In the genomic region with DNA sequence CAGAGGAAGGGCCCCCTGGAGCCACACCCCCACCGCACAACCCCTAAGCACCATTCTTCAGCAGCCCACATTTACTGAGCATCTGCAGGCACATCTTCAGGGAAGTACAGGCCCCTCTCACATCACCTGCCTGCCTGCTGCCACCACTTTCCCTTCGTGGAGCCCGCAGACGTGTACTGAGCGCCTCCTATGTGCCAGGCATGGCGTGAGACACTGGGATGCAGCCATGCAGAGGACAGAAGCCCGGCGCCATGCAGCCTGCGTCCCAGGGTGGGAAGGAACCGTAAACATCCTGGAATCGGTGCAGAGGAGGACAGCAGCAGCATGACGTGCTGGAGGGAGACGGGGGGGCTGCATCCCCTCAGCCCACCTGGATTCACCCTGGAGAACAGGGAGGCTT, we compare ENCODE assay signal across 17 cellular contexts.
A peak's percentile ranks its signal among the peaks of the same experiment; 100 is the strongest.
DNase-seq lines count a peak whose midpoint lies in the region; ATAC-seq and TF ChIP-seq lines count a peak whose summit lies in the region.
"Had no signal": no experiment of that assay in that cellular context is flagged by ENCODE, and none has a peak within 500 bp of the region (broad histone marks: within the 10 kb centered on the region; RNA-seq: fewer than 3 reads in every experiment).

No MANE protein-coding gene starts in this region.

- no peak overlapping the region for H2AFZ ChIP-seq in MM.1S (ENCODE audit: low read length)

- H4K20me1 ChIP-seq in MM.1S (ENCODE audit: insufficient read depth, low read length), result no peaks in the 10 kb centered on the region

- no peaks in the 10 kb centered on the region for H3K9me3 Mint-ChIP-seq in activated naive CD4-positive, alpha-beta T cell treated with anti-CD3 and anti-CD28 coated beads for 36 hours
- H3K9me3 Mint-ChIP-seq in mesothelial cell of epicardium, result no peaks in the 10 kb centered on the region
- H3K9me3 Mint-ChIP-seq: activated CD4-positive, alpha-beta T cell treated with anti-CD3 and anti-CD28 coated beads, Interleukin-2, amount 10 ng/mL, durations not matched to agents 24 days and 14 days; dendritic cell treated with granulocyte-macrophage colony-stimulating factor and Interleukin-4, amounts not matched to agents 40 ng/mL and 50 ng/mL, for 4 days; memory B cell had no signal

- H3K9me2 ChIP-seq in MM.1S (replicated peaks; ENCODE audit: insufficient read depth, low read length), result no peaks in the 10 kb centered on the region

- no peaks in the 10 kb centered on the region for H3K9me3 ChIP-seq in MM.1S (replicated peaks; ENCODE audit: insufficient read depth, low read length)

- H3K4me1 Mint-ChIP-seq in activated naive CD4-positive, alpha-beta T cell treated with anti-CD3 and anti-CD28 coated beads for 36 hours (ENCODE audit: low read depth), result no peaks in the 10 kb centered on the region
- H3K4me1 Mint-ChIP-seq in mesothelial cell of epicardium, result peaks cover 2% of the 10 kb centered on the region
- H3K4me1 Mint-ChIP-seq: activated CD4-positive, alpha-beta T cell treated with anti-CD3 and anti-CD28 coated beads, Interleukin-2, amount 10 ng/mL, durations not matched to agents 24 days and 14 days; memory B cell had no signal

- H3F3A ChIP-seq in MM.1S (ENCODE audit: insufficient read depth, low read length), result no peaks in the 10 kb centered on the region

- intact Hi-C loops in activated naive CD4-positive, alpha-beta T cell treated with anti-CD3 and anti-CD28 coated beads for 36 hours (cut with micrococcal nuclease), result no loop called here
- intact Hi-C loops in posterior vena cava (cut with DNase I), result no loop called here

- no peak for ATAC-seq in GM21825 (IDR thresholded peaks at IDR 0.05; ENCODE audit: unreplicated experiment)
- no peak for ATAC-seq in GM21447 (IDR thresholded peaks at IDR 0.05; ENCODE audit: unreplicated experiment)

- peak; percentile 49 for TF ChIP-seq CTCF in MM.1S (IDR thresholded peaks at IDR 0.05; ENCODE audit: low read length)
- TF ChIP-seq CTCF in choroid plexus epithelial cell (conservative IDR thresholded peaks at IDR 0.05; ENCODE audit: low read depth, low read length), result peak; percentile 42
- no peak for TF ChIP-seq CTCF in mesothelial cell of epicardium (IDR thresholded peaks at IDR 0.05; ENCODE audit: unreplicated experiment)

- H3K9ac ChIP-seq in MM.1S (ENCODE audit: low read length), result no peak overlapping the region
- H3K9ac ChIP-seq: BLaER1 treated with 17β-estradiol and CSF1 and Interleukin-3, amounts not matched to agents 10 nM and 100 nM had no signal

- DNase-seq in activated naive CD4-positive, alpha-beta T cell treated with anti-CD3 and anti-CD28 coated beads for 36 hours, result peak; percentile 15
- DNase-seq in activated naive CD4-positive, alpha-beta T cell (lab: John Stamatoyannopoulos, UW), result no peak
- peak; percentile 25 for DNase-seq in MM.1S
- peak; percentile 16 for DNase-seq in choroid plexus epithelial cell (ENCODE audit: low read depth)
- DNase-seq in posterior vena cava (ENCODE audit: low spot score), result no peak
- no peak for DNase-seq in mesothelial cell of epicardium (ENCODE audit: low spot score in 2 of 2, unreplicated experiment in 2 of 2)
- DNase-seq: activated CD4-positive, alpha-beta T cell treated with anti-CD3 and anti-CD28 coated beads, Interleukin-2, amount 10 ng/mL, durations not matched to agents 24 days and 14 days; head of caudate nucleus; SIG-M5; stimulated activated CD4-positive, alpha-beta T cell treated with anti-CD3 and anti-CD28 coated beads, Interleukin-4, amount 100 ng/mL, for 24 hours had no signal

- no peaks in the 10 kb centered on the region for H3K79me2 ChIP-seq in MM.1S (ENCODE audit: low read length)

- CTCF ChIA-PET in activated naive CD4-positive, alpha-beta T cell treated with anti-CD3 and anti-CD28 coated beads for 36 hours (lab: Charles Lee), result no interaction called here

- no peaks in the 10 kb centered on the region for H3K4me1 ChIP-seq in MM.1S (ENCODE audit: low read length)

- no peak overlapping the region for H3K4me3 Mint-ChIP-seq in activated naive CD4-positive, alpha-beta T cell treated with anti-CD3 and anti-CD28 coated beads for 36 hours
- no peak overlapping the region for H3K4me3 Mint-ChIP-seq in mesothelial cell of epicardium
- H3K4me3 Mint-ChIP-seq: activated CD4-positive, alpha-beta T cell treated with anti-CD3 and anti-CD28 coated beads, Interleukin-2, amount 10 ng/mL, durations not matched to agents 24 days and 14 days; activated naive CD8-positive, alpha-beta T cell; dendritic cell treated with granulocyte-macrophage colony-stimulating factor and Interleukin-4, amounts not matched to agents 40 ng/mL and 50 ng/mL, for 4 days; memory B cell had no signal

- H3K4me3 ChIP-seq in MM.1S (ENCODE audit: low read length) (no peak overlapping the region), choroid plexus epithelial cell (ENCODE audit: low read depth, low read length) (no peak overlapping the region)
- H3K4me3 ChIP-seq: BLaER1 treated with 17β-estradiol and CSF1 and Interleukin-3, amounts not matched to agents 10 nM and 100 nM had no signal

- H3K36me3 ChIP-seq in MM.1S (replicated peaks; ENCODE audit: insufficient read depth, low read length), result no peaks in the 10 kb centered on the region
- H3K36me3 ChIP-seq: BLaER1 treated with 17β-estradiol and CSF1 and Interleukin-3, amounts not matched to agents 10 nM and 100 nM had no signal

- no peaks in the 10 kb centered on the region for H3K36me3 Mint-ChIP-seq in activated naive CD4-positive, alpha-beta T cell treated with anti-CD3 and anti-CD28 coated beads for 36 hours (ENCODE audit: low read depth)
- no peaks in the 10 kb centered on the region for H3K36me3 Mint-ChIP-seq in mesothelial cell of epicardium
- H3K36me3 Mint-ChIP-seq: activated naive CD8-positive, alpha-beta T cell; memory B cell had no signal

- H3K27ac Mint-ChIP-seq in activated naive CD4-positive, alpha-beta T cell treated with anti-CD3 and anti-CD28 coated beads for 36 hours, result no peak overlapping the region
- no peak overlapping the region for H3K27ac Mint-ChIP-seq in mesothelial cell of epicardium
- H3K27ac Mint-ChIP-seq: activated CD4-positive, alpha-beta T cell treated with anti-CD3 and anti-CD28 coated beads, Interleukin-2, amount 10 ng/mL, durations not matched to agents 24 days and 14 days; activated naive CD8-positive, alpha-beta T cell; dendritic cell treated with granulocyte-macrophage colony-stimulating factor and Interleukin-4, amounts not matched to agents 40 ng/mL and 50 ng/mL, for 4 days; memory B cell; progenitor cell of endocrine pancreas had no signal

- no peak overlapping the region for H3K27ac ChIP-seq in MM.1S (ENCODE audit: low read length)
- H3K27ac ChIP-seq: BLaER1 treated with 17β-estradiol and CSF1 and Interleukin-3, amounts not matched to agents 10 nM and 100 nM had no signal

- no peak overlapping the region for H3K4me2 ChIP-seq in MM.1S (ENCODE audit: low read depth, low read length)

- no peaks in the 10 kb centered on the region for H3K27me3 Mint-ChIP-seq in activated naive CD4-positive, alpha-beta T cell treated with anti-CD3 and anti-CD28 coated beads for 36 hours (ENCODE audit: low read depth)
- H3K27me3 Mint-ChIP-seq in mesothelial cell of epicardium (ENCODE audit: low read depth), result peaks cover 29% of the 10 kb centered on the region
- H3K27me3 Mint-ChIP-seq: activated CD4-positive, alpha-beta T cell treated with anti-CD3 and anti-CD28 coated beads, Interleukin-2, amount 10 ng/mL, durations not matched to agents 24 days and 14 days had no signal

- peaks cover 59% of the 10 kb centered on the region for H3K27me3 ChIP-seq in MM.1S (replicated peaks; ENCODE audit: insufficient read depth, low read length)

Comparison
In these comparisons a context has a peak if more than half of its experiments do, and no peak if none do; other contexts are left out.
1. DNase-seq: peak in activated naive CD4-positive, alpha-beta T cell treated with anti-CD3 and anti-CD28 coated beads for 36 hours (single experiment), MM.1S (single experiment) and choroid plexus epithelial cell (single experiment); none in activated naive CD4-positive, alpha-beta T cell (0 of 4), posterior vena cava (single experiment) and mesothelial cell of epicardium (0 of 2).